Comparison of ENCODE assay signal across 8 cellular contexts in genomic region chr22:42717197-42717967, GRCh38.
DNase-seq lines count a peak whose midpoint lies in the region; ATAC-seq and TF ChIP-seq lines count a peak whose summit lies in the region.

No MANE protein-coding gene starts in this region.

- ATAC-seq in HG02588 (IDR thresholded peaks at IDR 0.05; ENCODE audit: unreplicated experiment): peak; percentile 16

- TF ChIP-seq POLR2A in Raji (IDR thresholded peaks at IDR 0.05; ENCODE audit: insufficient read depth, low read depth, low read length): peak; percentile 42

- DNase-seq in D341Med (ENCODE audit: low spot score): peak; percentile 25
- DNase-seq in kidney tubule cell (ENCODE audit: low spot score): peak; percentile 82
- DNase-seq in activated gamma-delta T cell treated with Interleukin-2 at 50 U/mL for 16 hours: no peak
- no peak for DNase-seq in NOMO-1 treated with dmso at 0.1 percent for 144 hours (lab: John Stamatoyannopoulos, UW; ENCODE audit: unreplicated experiment)
- DNase-seq in KG1 (lab: John Stamatoyannopoulos, UW): no peak
- DNase-seq in SIG-M5 treated with dmso at 0.1 percent for 504 hours (lab: John Stamatoyannopoulos, UW; ENCODE audit: unreplicated experiment): no peak

Comparison
In these comparisons a context has a peak if more than half of its experiments do, and no peak if none do; other contexts are left out.
1. DNase-seq: peak in D341Med (single experiment) and kidney tubule cell (single experiment); none in activated gamma-delta T cell treated with Interleukin-2 at 50 U/mL for 16 hours (single experiment), NOMO-1 treated with dmso at 0.1 percent for 144 hours (single experiment), KG1 (single experiment) and SIG-M5 treated with dmso at 0.1 percent for 504 hours (single experiment).